9 cellular contexts compared by ENCODE assay signal in the genomic region with DNA sequence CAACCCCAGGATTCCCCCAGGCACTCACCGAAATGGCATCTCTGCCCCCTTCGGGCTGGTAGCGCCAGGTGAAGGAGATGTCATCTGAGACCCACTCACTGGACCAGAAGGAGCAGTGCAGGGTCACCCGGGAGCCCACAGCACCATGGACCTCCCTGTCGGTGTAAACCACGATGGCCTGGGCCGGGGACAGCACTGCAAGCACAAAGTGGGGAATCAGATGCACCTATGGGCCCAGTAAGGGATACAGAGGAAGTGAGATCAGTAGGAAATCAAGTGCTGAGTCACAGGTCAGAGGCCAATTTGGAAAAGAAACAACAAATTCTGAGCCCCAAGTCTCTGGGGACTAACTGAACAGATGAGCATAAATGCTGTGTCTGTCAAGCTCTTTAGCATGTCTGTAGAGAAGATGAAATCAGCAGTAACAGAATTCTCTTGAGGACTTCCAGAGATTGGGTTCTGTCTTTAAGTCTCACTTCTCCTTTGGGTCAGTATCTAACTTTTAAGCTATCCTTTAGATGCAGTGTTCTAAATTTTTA. TPM values are rescaled to one million over a fixed set of nuclear protein-coding genes. Genes with fewer than 3 reads are reported as not detected.
A peak's percentile ranks its signal among the peaks of the same experiment; 100 is the strongest.
DNase-seq lines count a peak whose midpoint lies in the region; ATAC-seq lines count a peak whose summit lies in the region.
"Had no signal": no experiment of that assay in that cellular context is flagged by ENCODE, and none has a peak within 500 bp of the region (broad histone marks: within the 10 kb centered on the region; RNA-seq: fewer than 3 reads in every experiment).

No MANE protein-coding gene starts in this region.

- no peak for ATAC-seq in HG03442 (IDR thresholded peaks at IDR 0.05; ENCODE audit: unreplicated experiment)
- ATAC-seq: Panc1 had no signal

- H3K4me3 Mint-ChIP-seq in stimulated activated naive CD8-positive, alpha-beta T cell treated with anti-CD3 and anti-CD28 coated beads, Interleukin-15, Interleukin-2, amounts not matched to agents 100 ng/mL and 50 ng/mL, for 24 hours, result peak overlapping the region; percentile 30

- peak overlapping the region; percentile 63 for H3K27ac Mint-ChIP-seq in stimulated activated naive CD8-positive, alpha-beta T cell treated with anti-CD3 and anti-CD28 coated beads, Interleukin-15, Interleukin-2, amounts not matched to agents 100 ng/mL and 50 ng/mL, for 24 hours

- no peaks in the 10 kb centered on the region for H3K9me3 Mint-ChIP-seq in stimulated activated naive CD8-positive, alpha-beta T cell treated with anti-CD3 and anti-CD28 coated beads, Interleukin-15, Interleukin-2, amounts not matched to agents 100 ng/mL and 50 ng/mL, for 24 hours

- in situ Hi-C loops in SK-MEL-5 (cut with HindIII; ENCODE audit: low pct_unique_long_range_greater_than_20kb, low sequenced_read_pairs), result no loop called here

- H3K27me3 Mint-ChIP-seq in stimulated activated naive CD8-positive, alpha-beta T cell treated with anti-CD3 and anti-CD28 coated beads, Interleukin-15, Interleukin-2, amounts not matched to agents 100 ng/mL and 50 ng/mL, for 24 hours, result no peaks in the 10 kb centered on the region

- H3K36me3 Mint-ChIP-seq in stimulated activated naive CD8-positive, alpha-beta T cell treated with anti-CD3 and anti-CD28 coated beads, Interleukin-15, Interleukin-2, amounts not matched to agents 100 ng/mL and 50 ng/mL, for 24 hours (ENCODE audit: low read depth), result no peaks in the 10 kb centered on the region

- peaks cover 36% of the 10 kb centered on the region for H3K4me1 Mint-ChIP-seq in stimulated activated naive CD8-positive, alpha-beta T cell treated with anti-CD3 and anti-CD28 coated beads, Interleukin-15, Interleukin-2, amounts not matched to agents 100 ng/mL and 50 ng/mL, for 24 hours (ENCODE audit: low read depth)

- DNase-seq in activated CD8-positive, alpha-beta memory T cell treated with anti-CD3 and anti-CD28 coated beads for 24 hours, result peak; percentile 60
- DNase-seq in activated CD8-positive, alpha-beta memory T cell treated with anti-CD3 and anti-CD28 coated beads, Interleukin-2, amount 50 U/mL, for 4 hours, result no peak
- DNase-seq in SK-MEL-5 (ENCODE audit: low read depth, low spot score), result peak; percentile 55
- peak; percentile 57 for DNase-seq in fibroblast of peridontal ligament (ENCODE audit: extremely low read depth)
- no peak for DNase-seq in NCI-H226
- DNase-seq in glomerular visceral epithelial cell (ENCODE audit: extremely low spot score), result no peak

RNA-seq across cellular contexts. Expression of a gene that starts 2.5 kb away (rescaled TPM):
- total RNA-seq in SK-MEL-5 (2014; rRNA removed; shearing (Covaris generic)), result 3.4 and 3.6 TPM in 2 replicates
- 4.3 and 4.8 TPM in 2 replicates for polyA plus RNA-seq in SK-MEL-5 (2015; cell fraction: cytosol; rRNA removed)
- 2.6 and 4.4 TPM in 2 replicates for polyA plus RNA-seq in SK-MEL-5 (2015; cell fraction: nucleus; rRNA removed)

RNA-seq across cellular contexts. Expression of a gene that starts 6.9 kb away (rescaled TPM):
- total RNA-seq in SK-MEL-5 (2014; rRNA removed; shearing (Covaris generic)), result 36.6 and 53.0 TPM in 2 replicates
- 294 and 341 TPM in 2 replicates for polyA plus RNA-seq in SK-MEL-5 (2015; cell fraction: cytosol; rRNA removed)
- polyA plus RNA-seq in SK-MEL-5 (2015; cell fraction: nucleus; rRNA removed), result 53.5 and 69.2 TPM in 2 replicates

RNA-seq across cellular contexts. Expression of a gene that starts 48.8 kb away (rescaled TPM):
- total RNA-seq in SK-MEL-5 (2014; rRNA removed; shearing (Covaris generic)), result not detected in 2 replicates
- polyA plus RNA-seq in SK-MEL-5 (2015; cell fraction: cytosol; rRNA removed), result not detected in 2 replicates
- polyA plus RNA-seq in SK-MEL-5 (2015; cell fraction: nucleus; rRNA removed), result not detected in 2 replicates

Comparison
In these comparisons a context has a peak if more than half of its experiments do, and no peak if none do; other contexts are left out.
1. DNase-seq: peak in activated CD8-positive, alpha-beta memory T cell treated with anti-CD3 and anti-CD28 coated beads for 24 hours (single experiment), SK-MEL-5 (single experiment) and fibroblast of peridontal ligament (single experiment); none in activated CD8-positive, alpha-beta memory T cell treated with anti-CD3 and anti-CD28 coated beads, Interleukin-2, amount 50 U/mL, for 4 hours (single experiment), NCI-H226 (single experiment) and glomerular visceral epithelial cell (single experiment).